In the genomic region with DNA sequence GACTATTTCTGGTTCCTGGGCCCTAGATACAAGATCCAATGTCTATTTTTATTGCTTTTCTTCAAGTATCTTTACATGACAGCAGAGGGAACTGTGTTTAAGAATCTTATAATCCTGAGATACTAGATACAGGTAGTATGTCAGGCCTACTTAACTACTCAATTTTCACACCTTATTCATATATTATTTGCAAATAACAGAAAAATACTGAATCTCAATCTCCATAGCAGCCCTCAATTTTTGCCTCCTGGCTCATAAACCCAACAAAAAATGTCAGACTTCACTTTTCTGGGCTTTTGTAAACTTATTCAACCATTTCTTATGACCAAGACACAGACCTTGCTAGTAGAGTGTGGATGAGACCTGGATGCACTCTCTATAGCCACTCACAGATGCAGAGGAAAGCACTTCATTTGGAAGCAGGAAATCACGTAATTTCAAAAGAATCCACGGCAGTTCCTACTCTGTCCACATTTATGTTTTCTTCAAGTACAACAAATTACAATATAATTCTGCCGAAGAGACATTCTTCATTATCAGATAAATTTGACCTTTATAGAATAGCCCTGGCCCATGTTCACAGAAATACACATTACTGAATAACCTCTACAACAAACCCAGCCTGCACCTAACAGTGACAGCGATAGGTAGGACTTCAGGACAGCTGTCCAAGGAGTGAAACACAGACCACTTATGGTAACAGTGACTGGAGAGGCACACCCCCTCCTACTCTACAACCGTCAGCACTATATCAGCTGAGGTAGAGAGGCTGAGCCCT, we compare ENCODE assay signal across 16 cellular contexts.
DNase-seq lines count a peak whose midpoint lies in the region; ATAC-seq, FAIRE-seq and TF ChIP-seq lines count a peak whose summit lies in the region.
"Had no signal": no experiment of that assay in that cellular context is flagged by ENCODE, and none has a peak within 500 bp of the region (broad histone marks: within the 10 kb centered on the region; RNA-seq: fewer than 3 reads in every experiment).

No MANE protein-coding gene starts in this region.

- H3K4me1 Mint-ChIP-seq in stimulated activated naive B cell treated with anti-CD40 and anti-IgM and Interleukin-4, amounts not matched to agents 10 μg/mL and 1 μg/mL and 100 μg/mL, for 72 hours = peaks cover 3 to 6% of the 10 kb centered on the region in 2 donors
- H3K4me1 Mint-ChIP-seq in CD4-positive, alpha-beta T cell (ENCODE audit: low read depth) = no peaks in the 10 kb centered on the region
- H3K4me1 Mint-ChIP-seq: endodermal cell had no signal

- H3K4ac ChIP-seq in IMR-90 (ENCODE audit: low read depth, low read length) = no peak overlapping the region

- no peak overlapping the region for H4K91ac ChIP-seq in IMR-90 (ENCODE audit: insufficient read depth, low read depth, low read length)

- H2AK9ac ChIP-seq in IMR-90 (replicated peaks; ENCODE audit: low read depth, low read length, poor library complexity) = no peak overlapping the region

- no peak overlapping the region for H3K27ac ChIP-seq in IMR-90 (ENCODE audit: insufficient read depth, low read length)
- H3K27ac ChIP-seq in CD4-positive, alpha-beta T cell (ENCODE audit: low read depth, low read length) = no peak overlapping the region
- H3K27ac ChIP-seq in MM.1S (ENCODE audit: low read length) = no peak overlapping the region
- H3K27ac ChIP-seq: PC-9 had no signal

- TF ChIP-seq CTCF in IMR-90 (conservative IDR thresholded peaks at IDR 0.05; ENCODE audit: low read depth, low read length) = no peak
- no peak for TF ChIP-seq CTCF in bronchial epithelial cell (IDR thresholded peaks at IDR 0.05; ENCODE audit: insufficient read depth, low read length, severe bottlenecking)
- TF ChIP-seq CTCF in CD4-positive, alpha-beta T cell (IDR thresholded peaks at IDR 0.05) = no peak
- TF ChIP-seq CTCF in MM.1S (IDR thresholded peaks at IDR 0.05; ENCODE audit: low read length) = no peak

- ATAC-seq in IMR-90 (ENCODE audit: low read depth) (no peak), left cardiac atrium (peak; percentile 38 to 47)
- no peak for ATAC-seq in stimulated activated naive B cell treated with anti-CD40 and anti-IgM and Interleukin-4, amounts not matched to agents 10 μg/mL and 1 μg/mL and 100 μg/mL, for 72 hours (replicated peaks)
- ATAC-seq in CD4-positive, alpha-beta T cell (ENCODE audit: poor library complexity) = no peak
- ATAC-seq: activated naive CD8-positive, alpha-beta T cell treated with anti-CD3 and anti-CD28 coated beads, Interleukin-2, amount 50 U/mL, for 24 hours; naive thymus-derived CD4-positive, alpha-beta T cell; stimulated activated effector memory CD8-positive, alpha-beta T cell treated with anti-CD3 and anti-CD28 coated beads, Interleukin-12 subunit alpha, Interleukin-12 subunit beta, amount 100 ng/mL, for 72 hours had no signal

- H3K27me3 ChIP-seq in IMR-90 (ENCODE audit: control insufficient read depth, insufficient read depth, low read length) (no peaks in the 10 kb centered on the region), bronchial epithelial cell (ENCODE audit: control insufficient read depth, insufficient read depth, low read length) (no peaks in the 10 kb centered on the region), MM.1S (replicated peaks; ENCODE audit: insufficient read depth, low read length) (no peaks in the 10 kb centered on the region)
- no peaks in the 10 kb centered on the region for H3K27me3 ChIP-seq in CD4-positive, alpha-beta T cell (ENCODE audit: control insufficient read depth, insufficient read depth, low read length)

- H4K20me1 ChIP-seq in IMR-90 (ENCODE audit: insufficient read depth, low read length) = peaks cover 3% of the 10 kb centered on the region; the same call in 1 of the 2 replicates
- no peaks in the 10 kb centered on the region for H4K20me1 ChIP-seq in MM.1S (ENCODE audit: insufficient read depth, low read length)

- peak overlapping the region; percentile 9 for H3K27ac Mint-ChIP-seq in stimulated activated naive B cell treated with anti-CD40 and anti-IgM and Interleukin-4, amounts not matched to agents 10 μg/mL and 1 μg/mL and 100 μg/mL, for 72 hours
- H3K27ac Mint-ChIP-seq in CD4-positive, alpha-beta T cell = no peak overlapping the region
- H3K27ac Mint-ChIP-seq: activated naive CD8-positive, alpha-beta T cell treated with anti-CD3 and anti-CD28 coated beads, Interleukin-2, amount 50 U/mL, for 24 hours; endodermal cell; stimulated activated effector memory CD8-positive, alpha-beta T cell treated with anti-CD3 and anti-CD28 coated beads, Interleukin-12 subunit alpha, Interleukin-12 subunit beta, amount 100 ng/mL, for 72 hours had no signal

- H2AK5ac ChIP-seq in IMR-90 (ENCODE audit: low read depth, low read length) = 0 out of 2 replicates have a peak overlapping the region, but pooled peaks have one; percentile 2

- H3K27me3 Mint-ChIP-seq in stimulated activated naive B cell treated with anti-CD40 and anti-IgM and Interleukin-4, amounts not matched to agents 10 μg/mL and 1 μg/mL and 100 μg/mL, for 72 hours = no peaks in the 10 kb centered on the region
- no peaks in the 10 kb centered on the region for H3K27me3 Mint-ChIP-seq in CD4-positive, alpha-beta T cell
- H3K27me3 Mint-ChIP-seq: activated naive CD8-positive, alpha-beta T cell treated with anti-CD3 and anti-CD28 coated beads, Interleukin-2, amount 50 U/mL, for 24 hours; naive thymus-derived CD4-positive, alpha-beta T cell had no signal

- peaks cover 11% of the 10 kb centered on the region; the same call in 1 of the 2 replicates for H3K9me1 ChIP-seq in IMR-90 (ENCODE audit: insufficient read depth, low read length)

- H3K9me2 ChIP-seq in MM.1S (replicated peaks; ENCODE audit: insufficient read depth, low read length) = no peaks in the 10 kb centered on the region

- H3K9me3 ChIP-seq in IMR-90 (ENCODE audit: control insufficient read depth, insufficient read depth, low read length) = no peaks in the 10 kb centered on the region
- H3K9me3 ChIP-seq in CD4-positive, alpha-beta T cell (ENCODE audit: control insufficient read depth, low read length) = no peaks in the 10 kb centered on the region
- no peaks in the 10 kb centered on the region for H3K9me3 ChIP-seq in MM.1S (replicated peaks; ENCODE audit: insufficient read depth, low read length)

- peaks cover 34% of the 10 kb centered on the region in 2 donors for H3K36me3 Mint-ChIP-seq in stimulated activated naive B cell treated with anti-CD40 and anti-IgM and Interleukin-4, amounts not matched to agents 10 μg/mL and 1 μg/mL and 100 μg/mL, for 72 hours
- peaks cover 64% of the 10 kb centered on the region for H3K36me3 Mint-ChIP-seq in CD4-positive, alpha-beta T cell (ENCODE audit: low read depth)

- H2BK15ac ChIP-seq in IMR-90 (ENCODE audit: low read depth, low read length) = no peak overlapping the region

- no peak overlapping the region for H4K5ac ChIP-seq in IMR-90 (ENCODE audit: low read depth, low read length)

- H3K4me2 ChIP-seq in IMR-90 (ENCODE audit: low read depth, low read length) (no peak overlapping the region), MM.1S (ENCODE audit: low read depth, low read length) (no peak overlapping the region)
- H3K4me2 ChIP-seq: PC-9 had no signal

- intact Hi-C loops in IMR-90 (cut with micrococcal nuclease) (no loop called here), left cardiac atrium (cut with DNase I) (no loop called here)
- intact Hi-C loops in CD4-positive, alpha-beta T cell (cut with DNase I, micrococcal nuclease) = no loop called here

- H3K4me3 Mint-ChIP-seq in stimulated activated naive B cell treated with anti-CD40 and anti-IgM and Interleukin-4, amounts not matched to agents 10 μg/mL and 1 μg/mL and 100 μg/mL, for 72 hours = no peak overlapping the region
- H3K4me3 Mint-ChIP-seq in CD4-positive, alpha-beta T cell = no peak overlapping the region
- H3K4me3 Mint-ChIP-seq: activated naive CD8-positive, alpha-beta T cell treated with anti-CD3 and anti-CD28 coated beads, Interleukin-2, amount 50 U/mL, for 24 hours; endodermal cell; naive thymus-derived CD4-positive, alpha-beta T cell; stimulated activated effector memory CD8-positive, alpha-beta T cell treated with anti-CD3 and anti-CD28 coated beads, Interleukin-12 subunit alpha, Interleukin-12 subunit beta, amount 100 ng/mL, for 72 hours had no signal

- H4K8ac ChIP-seq in IMR-90 (ENCODE audit: low read depth in 2 of 2, low read length in 2 of 2) = no peak overlapping the region

- 100% methylated on average over 1 of the region's 5 CpGs; no CpG with 5 or more reads in 1 of the 2 experiments for WGBS in IMR-90 (ENCODE audit: extremely low coverage in 2 of 2, insufficient read length in 1 of 2), 2 experiments

- H3K4me3 ChIP-seq in IMR-90 (ENCODE audit: insufficient read depth, low read depth, low read length) (no peak overlapping the region), bronchial epithelial cell (ENCODE audit: low read depth, low read length) (no peak overlapping the region), MM.1S (ENCODE audit: low read length) (no peak overlapping the region)
- H3K4me3 ChIP-seq: PC-9 had no signal

- no peaks in the 10 kb centered on the region for H3K9me3 Mint-ChIP-seq in stimulated activated naive B cell treated with anti-CD40 and anti-IgM and Interleukin-4, amounts not matched to agents 10 μg/mL and 1 μg/mL and 100 μg/mL, for 72 hours
- no peaks in the 10 kb centered on the region for H3K9me3 Mint-ChIP-seq in CD4-positive, alpha-beta T cell
- H3K9me3 Mint-ChIP-seq: activated naive CD8-positive, alpha-beta T cell treated with anti-CD3 and anti-CD28 coated beads, Interleukin-2, amount 50 U/mL, for 24 hours; endodermal cell; naive thymus-derived CD4-positive, alpha-beta T cell; stimulated activated effector memory CD8-positive, alpha-beta T cell treated with anti-CD3 and anti-CD28 coated beads, Interleukin-12 subunit alpha, Interleukin-12 subunit beta, amount 100 ng/mL, for 72 hours had no signal

- H3K36me3 ChIP-seq in IMR-90 (ENCODE audit: control insufficient read depth, insufficient read depth, low read length) (peaks cover 42% of the 10 kb centered on the region), bronchial epithelial cell (ENCODE audit: control insufficient read depth, insufficient read depth, low read length) (peaks cover 12% of the 10 kb centered on the region), MM.1S (replicated peaks; ENCODE audit: insufficient read depth, low read length) (no peaks in the 10 kb centered on the region; the same call in none of the 2 replicates)

- BruUV-seq in IMR-90 (replicated peaks; lab: Mats Ljungman, UMichigan) = no TSS peak

- H2AFZ ChIP-seq in IMR-90 (replicated peaks; ENCODE audit: low read length, poor library complexity) = no peak overlapping the region
- no peak overlapping the region for H2AFZ ChIP-seq in MM.1S (ENCODE audit: low read length)
- H2AFZ ChIP-seq: PC-9 had no signal

- in situ Hi-C loops in IMR-90 (cut with MboI; ENCODE audit: low sequenced_read_pairs) = no loop called here

- no peak overlapping the region for H3K23ac ChIP-seq in IMR-90 (ENCODE audit: low read depth, low read length)

- DNase-seq in IMR-90 (peak; percentile 31), bronchial epithelial cell (ENCODE audit: low read depth) (peak; percentile 41), left cardiac atrium (no peak), SKM-1 (lab: John Stamatoyannopoulos, UW; ENCODE audit: unreplicated experiment) (no peak), MM.1S (no peak)
- DNase-seq in stimulated activated naive B cell treated with anti-CD40 and anti-IgM and Interleukin-4, amounts not matched to agents 10 μg/mL and 1 μg/mL and 100 μg/mL, for 72 hours = no peak
- no peak for DNase-seq in CD4-positive, alpha-beta T cell
- DNase-seq: activated CD4-positive, CD25-positive, alpha-beta regulatory T cell; activated naive CD8-positive, alpha-beta T cell treated with anti-CD3 and anti-CD28 coated beads, Interleukin-2, amount 50 U/mL, for 24 hours; endodermal cell; naive thymus-derived CD4-positive, alpha-beta T cell; NCI-H446 treated with DMSO at 0.1 percent for 48 hours; PC-9; stimulated activated CD4-positive, alpha-beta T cell treated with anti-CD3 and anti-CD28 coated beads, Interleukin-4, amount 100 ng/mL, for 24 hours had no signal

- H3F3A ChIP-seq in MM.1S (ENCODE audit: insufficient read depth, low read length) = no peaks in the 10 kb centered on the region

- H3K56ac ChIP-seq in IMR-90 (ENCODE audit: extremely low read depth, insufficient read depth, low read length) = no peak overlapping the region

- no peak for TF ChIP-seq RAD21 in IMR-90 (IDR thresholded peaks at IDR 0.05; ENCODE audit: low read length)

- H2BK5ac ChIP-seq in IMR-90 (ENCODE audit: low read depth, low read length, poor library complexity, severe bottlenecking) = no peak overlapping the region

- POLR2A ChIA-PET in IMR-90 (lab: Charles Lee; ENCODE audit: unreplicated experiment) = no interaction called here
- POLR2A ChIA-PET in CD4-positive, alpha-beta T cell (lab: Charles Lee) = no interaction called here

- peaks cover 20 to 59% of the 10 kb centered on the region in 2 experiments for H3K79me1 ChIP-seq in IMR-90 (ENCODE audit: low read depth in 1 of 2, low read length in 2 of 2)

- H2BK20ac ChIP-seq in IMR-90 (ENCODE audit: low read depth, low read length) = no peak overlapping the region

- H3K14ac ChIP-seq in IMR-90 (replicated peaks; ENCODE audit: low read depth, low read length) = no peak overlapping the region

- H2BK120ac ChIP-seq in IMR-90 (ENCODE audit: low read depth, low read length) = no peak overlapping the region

- no peaks in the 10 kb centered on the region for H3K79me2 ChIP-seq in MM.1S (ENCODE audit: low read length)

- H3K9ac ChIP-seq in IMR-90 (ENCODE audit: low read depth, low read length) = no peak overlapping the region
- no peak overlapping the region for H3K9ac ChIP-seq in MM.1S (ENCODE audit: low read length)

- no peak overlapping the region for H3K18ac ChIP-seq in IMR-90 (ENCODE audit: low read depth, low read length)

- TF ChIP-seq POLR2A in IMR-90 (IDR thresholded peaks at IDR 0.05; ENCODE audit: low read depth, low read length) = no peak

- FAIRE-seq in bronchial epithelial cell (lab: Jason Lieb, UNC) = no peak
- FAIRE-seq: G401.6 had no signal

- H3K4me1 ChIP-seq in IMR-90 (ENCODE audit: control insufficient read depth, insufficient read depth, low read length) (no peaks in the 10 kb centered on the region), MM.1S (ENCODE audit: low read length) (no peaks in the 10 kb centered on the region)

- dilution Hi-C loops in IMR-90 (cut with HindIII; ENCODE audit: low sequenced_read_pairs, unreplicated experiment) = no loop called here

- CTCF ChIA-PET in IMR-90 (lab: Yijun Ruan, JAX) = no interaction called here
- CTCF ChIA-PET in CD4-positive, alpha-beta T cell (lab: Charles Lee) = no interaction called here

Comparison
In these comparisons a context has a peak if more than half of its experiments do, and no peak if none do; other contexts are left out.
1. ATAC-seq: peak in left cardiac atrium (2 of 2); none in IMR-90 (single experiment), stimulated activated naive B cell treated with anti-CD40 and anti-IgM and Interleukin-4, amounts not matched to agents 10 μg/mL and 1 μg/mL and 100 μg/mL, for 72 hours (0 of 2) and CD4-positive, alpha-beta T cell (single experiment).
2. DNase-seq: peak in IMR-90 (single experiment) and bronchial epithelial cell (single experiment); none in left cardiac atrium (single experiment), stimulated activated naive B cell treated with anti-CD40 and anti-IgM and Interleukin-4, amounts not matched to agents 10 μg/mL and 1 μg/mL and 100 μg/mL, for 72 hours (single experiment), CD4-positive, alpha-beta T cell (0 of 10), SKM-1 (single experiment) and MM.1S (single experiment).